Comparison of ENCODE assay signal across 22 cellular contexts in genomic region chr10:16049050-16049449, GRCh38.
DNase-seq lines count a peak whose midpoint lies in the region; ATAC-seq, FAIRE-seq and TF ChIP-seq lines count a peak whose summit lies in the region.
"Had no signal": no experiment of that assay in that cellular context is flagged by ENCODE, and none has a peak within 500 bp of the region (broad histone marks: within the 10 kb centered on the region; RNA-seq: fewer than 3 reads in every experiment).

No MANE protein-coding gene starts in this region.

- POLR2A ChIA-PET in Panc1 (lab: Charles Lee): no interaction called here
- POLR2A ChIA-PET in CD4-positive, alpha-beta T cell (lab: Charles Lee): no interaction called here

- TF ChIP-seq POLR2A in transverse colon (IDR thresholded peaks at IDR 0.05): no peak

- TF ChIP-seq CTCF in 22Rv1 (IDR thresholded peaks at IDR 0.05): peak; percentile 11; the same call in 1 of the 2 replicates
- TF ChIP-seq CTCF in D721Med (IDR thresholded peaks at IDR 0.05; ENCODE audit: insufficient read depth, missing control alignments): peak; percentile 11
- peak; percentile 23; the same call in 1 of the 2 replicates for TF ChIP-seq CTCF in Panc1 (IDR thresholded peaks at IDR 0.05)
- no peak for TF ChIP-seq CTCF in kidney (IDR thresholded peaks at IDR 0.05; ENCODE audit: borderline replicate concordance, extremely low read depth, insufficient read depth)
- no peak for TF ChIP-seq CTCF in CD4-positive, alpha-beta T cell (IDR thresholded peaks at IDR 0.05)
- TF ChIP-seq CTCF in transverse colon (IDR thresholded peaks at IDR 0.05): no peak

- H3K4me2 ChIP-seq in Karpas-422 (ENCODE audit: low read depth, low read length, poor library complexity, severe bottlenecking): no peak overlapping the region

- no peak for ATAC-seq in Panc1
- no peak for ATAC-seq in HG03378 (IDR thresholded peaks at IDR 0.05; ENCODE audit: unreplicated experiment)
- ATAC-seq in CD4-positive, alpha-beta T cell (ENCODE audit: poor library complexity): no peak
- ATAC-seq: CD8-positive, alpha-beta T cell had no signal

- no peak for FAIRE-seq in D721Med (lab: Jason Lieb, UNC)
- FAIRE-seq in kidney (lab: Jason Lieb, UNC): no peak
- FAIRE-seq: GM18507, islet of Langerhans had no signal

- no peak overlapping the region for H3K4me3 Mint-ChIP-seq in CD4-positive, alpha-beta T cell
- H3K4me3 Mint-ChIP-seq: activated T-cell treated with anti-CD3 and anti-CD28 coated beads, Interleukin-2, amount 50 U/mL, for 24 hours; CD8-positive, alpha-beta T cell; T-helper 2 cell treated with Interferon-gamma antibody and Interleukin-4, amounts not matched to agents 5 μg/mL and 100 μg/mL, for 36 hours had no signal

- no peaks in the 10 kb centered on the region for H3K36me3 ChIP-seq in Karpas-422 (ENCODE audit: insufficient read depth, low read length)
- H3K36me3 ChIP-seq in Panc1 (ENCODE audit: control insufficient read depth, insufficient read depth, low read length): no peaks in the 10 kb centered on the region
- H3K36me3 ChIP-seq in kidney (ENCODE audit: control insufficient read depth in 1 of 2, insufficient read depth in 2 of 2, low read length in 2 of 2): no peaks in the 10 kb centered on the region
- no peaks in the 10 kb centered on the region for H3K36me3 ChIP-seq in transverse colon
- H3K36me3 ChIP-seq: spleen, upper lobe of left lung had no signal

- intact Hi-C loops in Panc1 (cut with micrococcal nuclease; ENCODE audit: unreplicated experiment) (no loop called here), kidney (cut with DNase I) (no loop called here), transverse colon (cut with DNase I; ENCODE audit: low total_unique reads) (no loop called here)
- intact Hi-C loops in CD4-positive, alpha-beta T cell (cut with DNase I, micrococcal nuclease): no loop called here

- H3K4me1 Mint-ChIP-seq in CD4-positive, alpha-beta T cell (ENCODE audit: low read depth): no peaks in the 10 kb centered on the region

- 86 to 95% methylated on average over 4 of the region's 4 CpGs for WGBS in transverse colon (ENCODE audit: low coverage in 1 of 2), 2 donors

- no peak for DNase-seq in D721Med (ENCODE audit: insufficient read length, low spot score)
- DNase-seq in Karpas-422: peak; percentile 52
- DNase-seq in Panc1 (ENCODE audit: low read depth, low spot score): no peak
- DNase-seq in kidney: no peak
- DNase-seq in CD4-positive, alpha-beta T cell: no peak
- DNase-seq in transverse colon: no peak
- DNase-seq: activated naive CD4-positive, alpha-beta T cell treated with anti-CD3 and anti-CD28 coated beads, Interleukin-2, amount 50 U/mL, for 16 hours; activated T-cell treated with anti-CD3 and anti-CD28 coated beads, Interleukin-2, amount 50 U/mL, for 24 hours; aorta; caudate nucleus; CD8-positive, alpha-beta T cell; foreskin melanocyte; NCI-H1105 treated with DMSO at 0.1 percent for 48 hours; NCI-H524; spleen; upper lobe of left lung had no signal

- H4K20me1 ChIP-seq in Karpas-422 (ENCODE audit: insufficient read depth, low read depth, low read length): no peaks in the 10 kb centered on the region

- H3K36me3 Mint-ChIP-seq in CD4-positive, alpha-beta T cell (ENCODE audit: low read depth): no peaks in the 10 kb centered on the region
- H3K36me3 Mint-ChIP-seq: CD8-positive, alpha-beta T cell had no signal

- H3K9me3 Mint-ChIP-seq in CD4-positive, alpha-beta T cell: no peaks in the 10 kb centered on the region
- H3K9me3 Mint-ChIP-seq: activated T-cell treated with anti-CD3 and anti-CD28 coated beads, Interleukin-2, amount 50 U/mL, for 24 hours; CD8-positive, alpha-beta T cell; T-helper 2 cell treated with Interferon-gamma antibody and Interleukin-4, amounts not matched to agents 5 μg/mL and 100 μg/mL, for 36 hours had no signal

- H3K27ac Mint-ChIP-seq in CD4-positive, alpha-beta T cell: no peak overlapping the region
- H3K27ac Mint-ChIP-seq: activated T-cell treated with anti-CD3 and anti-CD28 coated beads, Interleukin-2, amount 50 U/mL, for 24 hours; CD8-positive, alpha-beta T cell; T-helper 2 cell treated with Interferon-gamma antibody and Interleukin-4, amounts not matched to agents 5 μg/mL and 100 μg/mL, for 36 hours had no signal

- TF ChIP-seq EP300 in transverse colon (IDR thresholded peaks at IDR 0.05; ENCODE audit: low read depth): no peak

- CTCF ChIA-PET in Panc1 (lab: Charles Lee): no interaction called here
- CTCF ChIA-PET in CD4-positive, alpha-beta T cell (lab: Charles Lee): no interaction called here

- no peaks in the 10 kb centered on the region for H3K79me2 ChIP-seq in Karpas-422 (ENCODE audit: low read length)

- H3K9me3 ChIP-seq in Karpas-422 (ENCODE audit: low read length) (no peaks in the 10 kb centered on the region), Panc1 (ENCODE audit: control insufficient read depth, insufficient read depth, low read depth, low read length) (no peaks in the 10 kb centered on the region), kidney (ENCODE audit: control insufficient read depth in 1 of 2, low read length in 2 of 2) (no peaks in the 10 kb centered on the region), transverse colon (no peaks in the 10 kb centered on the region)
- H3K9me3 ChIP-seq in CD4-positive, alpha-beta T cell (ENCODE audit: control insufficient read depth, low read length): no peaks in the 10 kb centered on the region
- H3K9me3 ChIP-seq: spleen, upper lobe of left lung had no signal

- BruUV-seq in Panc1 (replicated peaks; lab: Mats Ljungman, UMichigan): no TSS peak

- no peaks in the 10 kb centered on the region for H3K9me2 ChIP-seq in Karpas-422 (replicated peaks; ENCODE audit: insufficient read depth, low read length)

- no peaks in the 10 kb centered on the region for H3K27me3 Mint-ChIP-seq in CD4-positive, alpha-beta T cell
- H3K27me3 Mint-ChIP-seq: activated T-cell treated with anti-CD3 and anti-CD28 coated beads, Interleukin-2, amount 50 U/mL, for 24 hours had no signal

- H3K27me3 ChIP-seq in Karpas-422 (ENCODE audit: low read length) (no peaks in the 10 kb centered on the region), Panc1 (ENCODE audit: control insufficient read depth, insufficient read depth, low read length) (no peaks in the 10 kb centered on the region), transverse colon (no peaks in the 10 kb centered on the region)
- no peaks in the 10 kb centered on the region for H3K27me3 ChIP-seq in CD4-positive, alpha-beta T cell (ENCODE audit: control insufficient read depth, insufficient read depth, low read length)
- H3K27me3 ChIP-seq: dorsolateral prefrontal cortex, spleen, upper lobe of left lung had no signal

- H3K4me3 ChIP-seq in Karpas-422 (ENCODE audit: low read length) (no peak overlapping the region), Panc1 (ENCODE audit: low read depth in 2 of 2, low read length in 2 of 2) (no peak overlapping the region), kidney (ENCODE audit: low read length in 2 of 2) (no peak overlapping the region), transverse colon (no peak overlapping the region)
- H3K4me3 ChIP-seq: dorsolateral prefrontal cortex, spleen, upper lobe of left lung had no signal

- in situ Hi-C loops in Panc1 (cut with HindIII; ENCODE audit: low pct_unique_long_range_greater_than_20kb, low sequenced_read_pairs): no loop called here
- in situ Hi-C loops in transverse colon (cut with MboI; ENCODE audit: low pct_ligation_motif_present in 1 of 4, low pct_unique_long_range_greater_than_20kb in 1 of 4, low sequenced_read_pairs in 3 of 4): no loop called here

- H3K9ac ChIP-seq in Karpas-422 (ENCODE audit: low read length) (no peak overlapping the region), kidney (ENCODE audit: low read length in 2 of 2) (no peak overlapping the region)

- H2AFZ ChIP-seq in Karpas-422 (ENCODE audit: low read length): no peak overlapping the region

- no peak overlapping the region for H3K27ac ChIP-seq in 22Rv1
- no peak overlapping the region for H3K27ac ChIP-seq in Karpas-422 (ENCODE audit: low read length)
- no peak overlapping the region for H3K27ac ChIP-seq in Panc1 (ENCODE audit: low read length)
- no peak overlapping the region for H3K27ac ChIP-seq in kidney (ENCODE audit: low read depth in 2 of 2, low read length in 2 of 2)
- H3K27ac ChIP-seq in CD4-positive, alpha-beta T cell (ENCODE audit: low read depth, low read length): no peak overlapping the region
- H3K27ac ChIP-seq in transverse colon: no peak overlapping the region
- H3K27ac ChIP-seq: dorsolateral prefrontal cortex, spleen, upper lobe of left lung had no signal

- H3K4me1 ChIP-seq in Karpas-422 (ENCODE audit: low read length): no peaks in the 10 kb centered on the region
- no peaks in the 10 kb centered on the region for H3K4me1 ChIP-seq in Panc1 (ENCODE audit: control insufficient read depth, insufficient read depth, low read length)
- H3K4me1 ChIP-seq in kidney (ENCODE audit: control insufficient read depth in 1 of 2, insufficient read depth in 1 of 2, low read depth in 1 of 2, low read length in 2 of 2): no peaks in the 10 kb centered on the region
- no peaks in the 10 kb centered on the region for H3K4me1 ChIP-seq in transverse colon
- H3K4me1 ChIP-seq: spleen, upper lobe of left lung had no signal

Comparison
In these comparisons a context has a peak if more than half of its experiments do, and no peak if none do; other contexts are left out.
1. CTCF ChIP-seq: peak in 22Rv1 (single experiment), D721Med (single experiment) and Panc1 (single experiment); none in kidney (single experiment), CD4-positive, alpha-beta T cell (single experiment) and transverse colon (0 of 5).